1 cellular context compared by ENCODE assay signal in the genomic region with DNA sequence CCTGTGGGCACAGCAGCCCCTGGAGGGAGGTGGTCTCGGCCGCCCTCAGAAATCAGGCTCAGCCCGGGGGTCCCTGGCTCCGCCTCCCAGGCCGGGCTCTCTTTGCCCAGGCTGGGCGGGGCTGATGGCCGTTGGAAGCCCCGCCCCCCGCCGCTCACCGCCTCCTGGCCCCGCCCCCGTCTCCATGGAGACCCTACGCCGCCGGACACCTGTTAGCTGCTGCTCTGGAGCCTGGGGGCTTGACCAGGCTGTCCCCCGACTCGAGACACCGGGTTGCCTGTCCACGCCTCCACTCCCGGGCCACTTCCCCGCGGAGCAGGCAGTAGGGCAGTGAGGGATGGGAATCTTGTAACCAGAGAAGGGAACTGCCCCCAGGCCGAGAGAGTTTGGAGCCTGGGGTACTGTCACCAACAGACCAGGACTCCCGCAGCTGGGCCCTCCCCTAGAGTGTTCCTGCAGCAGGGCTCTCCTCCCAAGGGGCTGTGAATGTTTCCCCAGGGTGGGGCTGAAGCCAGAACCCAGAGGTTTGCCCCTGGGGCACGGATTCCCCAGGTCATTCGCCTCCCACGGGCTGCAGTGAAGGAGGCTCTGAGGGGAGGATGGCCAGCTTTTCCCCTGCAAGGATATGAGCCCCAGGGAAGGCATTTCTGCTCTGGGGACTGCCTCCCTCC.
TF ChIP-seq lines count a peak whose summit lies in the region.

No MANE protein-coding gene starts in this region.

TF ChIP-seq in H1, 55 proteins besides CTCF, POLR2A, EP300 and RAD21:
- TF ChIP-seq POLR2AphosphoS5 (IDR thresholded peaks at IDR 0.05; ENCODE audit: low read depth, low read length): no peak
- TF ChIP-seq SIN3A (conservative IDR thresholded peaks at IDR 0.05 in 1 of 2, IDR thresholded peaks at IDR 0.05 in 1 of 2; ENCODE audit: low read depth in 1 of 2, low read length in 2 of 2): 0 out of 4 replicates have a peak, but pooled peaks have one; percentile 38 to 44
TF ChIP-seq in H1: peak in this region for 1.
